ENCODE assay signal across 12 cellular contexts in the genomic region with DNA sequence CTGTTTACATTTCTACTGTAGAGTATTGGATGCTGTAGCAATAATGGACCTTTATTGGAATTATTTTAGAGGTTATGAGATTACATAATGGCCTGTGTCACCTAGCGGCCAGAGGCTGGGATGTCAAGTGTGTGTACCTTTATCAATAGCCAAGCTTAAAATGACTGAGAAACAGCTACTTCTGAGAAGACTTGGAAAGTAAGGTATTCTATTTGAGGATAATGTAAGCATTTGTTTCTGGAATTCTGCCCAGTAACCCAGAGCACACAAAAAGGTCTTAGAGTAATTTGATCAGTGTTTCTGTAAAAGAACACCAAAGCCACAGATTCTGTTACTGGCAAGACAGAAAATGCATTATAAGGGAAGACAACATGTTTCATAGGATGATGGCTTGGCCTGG.
DNase-seq lines count a peak whose midpoint lies in the region; ATAC-seq and FAIRE-seq lines count a peak whose summit lies in the region.
"Had no signal": no experiment of that assay in that cellular context is flagged by ENCODE, and none has a peak within 500 bp of the region (broad histone marks: within the 10 kb centered on the region; RNA-seq: fewer than 3 reads in every experiment).

No MANE protein-coding gene starts in this region.

- FAIRE-seq in small intestine (lab: Jason Lieb, UNC) = no peak

- no peak overlapping the region for H3K4me3 ChIP-seq in small intestine (ENCODE audit: low read depth in 1 of 2, low read length in 2 of 2)
- H3K4me3 ChIP-seq: ascending aorta had no signal

- H3K9me3 ChIP-seq in small intestine (ENCODE audit: control insufficient read depth, low read depth) = no peaks in the 10 kb centered on the region
- H3K9me3 ChIP-seq: ascending aorta had no signal

- 37 to 53% (median 41%) methylated on average over 1 of the region's 1 CpG for WGBS in small intestine, 3 donors

- peaks cover 3 to 7% of the 10 kb centered on the region in 2 donors for H3K4me1 ChIP-seq in small intestine (ENCODE audit: control insufficient read depth in 2 of 2, insufficient read depth in 1 of 2, low read depth in 1 of 2, low read length in 1 of 2)
- H3K4me1 ChIP-seq: ascending aorta had no signal

- no peaks in the 10 kb centered on the region for H3K27me3 ChIP-seq in small intestine (ENCODE audit: control insufficient read depth in 2 of 2, insufficient read depth in 2 of 2, low read length in 2 of 2)
- H3K27me3 ChIP-seq: ascending aorta had no signal

- H3K36me3 ChIP-seq in small intestine (ENCODE audit: control insufficient read depth in 2 of 2, insufficient read depth in 2 of 2, low read length in 2 of 2) = no peaks in the 10 kb centered on the region
- H3K36me3 ChIP-seq: ascending aorta had no signal

- DNase-seq in DMS 273 (lab: John Stamatoyannopoulos, UW; ENCODE audit: unreplicated experiment) (peak; percentile 58), DMS 273 treated with DMSO at 0.1 percent for 48 hours (lab: John Stamatoyannopoulos, UW) (no peak), NCI-H446 treated with DMSO at 0.1 percent for 48 hours (lab: John Stamatoyannopoulos, UW) (peak; percentile 31), dedifferentiated amniotic fluid mesenchymal stem cell (ENCODE audit: extremely low spot score) (peak; percentile 70), small intestine (peak; percentile 13), cerebellar nuclear complex (lab: John Stamatoyannopoulos, UW) (no peak), hippocampal formation (lab: John Stamatoyannopoulos, UW) (no peak)
- DNase-seq: activated CD8-positive, alpha-beta memory T cell treated with anti-CD3 and anti-CD28 coated beads, Interleukin-2, amount 10 ng/mL, durations not matched to agents 7 days and 5 days; right cardiac atrium had no signal

- ATAC-seq in HG03571 (IDR thresholded peaks at IDR 0.05; ENCODE audit: unreplicated experiment) = no peak
- ATAC-seq: activated CD8-positive, alpha-beta memory T cell treated with anti-CD3 and anti-CD28 coated beads, Interleukin-2, amount 10 ng/mL, durations not matched to agents 7 days and 5 days; right cardiac atrium had no signal

- H3K27ac ChIP-seq in small intestine (ENCODE audit: low read depth in 1 of 2, low read length in 1 of 2) = no peak overlapping the region
- H3K27ac ChIP-seq: 22Rv1, ascending aorta had no signal

Comparison
In these comparisons a context has a peak if more than half of its experiments do, and no peak if none do; other contexts are left out.
1. DNase-seq: peak in DMS 273 (single experiment), NCI-H446 treated with DMSO at 0.1 percent for 48 hours (single experiment), dedifferentiated amniotic fluid mesenchymal stem cell (single experiment) and small intestine (single experiment); none in DMS 273 treated with DMSO at 0.1 percent for 48 hours (single experiment), cerebellar nuclear complex (0 of 2) and hippocampal formation (0 of 2).